Comparison of ENCODE assay signal across 11 cellular contexts in genomic region chr12:49126852-49127763, GRCh38. TPM values are rescaled to one million over a fixed set of nuclear protein-coding genes. Genes with fewer than 3 reads are reported as not detected.
DNase-seq lines count a peak whose midpoint lies in the region; ATAC-seq and TF ChIP-seq lines count a peak whose summit lies in the region.
"Had no signal": no experiment of that assay in that cellular context is flagged by ENCODE, and none has a peak within 500 bp of the region (broad histone marks: within the 10 kb centered on the region; RNA-seq: fewer than 3 reads in every experiment).

No MANE protein-coding gene starts in this region.

- no peaks in the 10 kb centered on the region for H3K9me3 ChIP-seq in CD8-positive, alpha-beta T cell (ENCODE audit: low read length)
- peaks cover 5% of the 10 kb centered on the region; the same call in 1 of the 2 replicates for H3K9me3 ChIP-seq in SJSA1 (replicated peaks)
- H3K9me3 ChIP-seq: adrenal gland had no signal

- H3K9me2 ChIP-seq in GM23338 (ENCODE audit: insufficient read depth) = no peaks in the 10 kb centered on the region; the same call in 1 of the 2 replicates

- no peak overlapping the region for H3K4me2 ChIP-seq in GM23338

- H3K27ac ChIP-seq in CD8-positive, alpha-beta T cell (ENCODE audit: low read depth, low read length) = no peak overlapping the region
- H3K27ac ChIP-seq in GM23338 (ENCODE audit: low read depth) = peak overlapping the region; percentile 78; the same call in 1 of the 2 replicates
- peak overlapping the region; percentile 22; the same call in 1 of the 2 replicates for H3K27ac ChIP-seq in SJSA1
- H3K27ac ChIP-seq: adrenal gland, epithelial cell of prostate had no signal

- no peak for DNase-seq in CD8-positive, alpha-beta T cell
- DNase-seq in GM23338 (ENCODE audit: low spot score) (no peak), SJSA1 (ENCODE audit: low read depth in 1 of 2, low spot score in 2 of 2) (no peak), endothelial cell (ENCODE audit: low spot score) (no peak), cortex of kidney (lab: John Stamatoyannopoulos, UW) (no peak), NCI-H1048 (lab: John Stamatoyannopoulos, UW) (no peak), activated gamma-delta T cell treated with Interleukin-2 at 50 U/mL for 16 hours (no peak)
- DNase-seq in stimulated activated naive CD4-positive, alpha-beta T cell (lab: John Stamatoyannopoulos, UW) = no peak
- DNase-seq: adrenal gland, NCI-H1930 had no signal

- CTCF ChIA-PET in CD8-positive, alpha-beta T cell (lab: Charles Lee) = interaction anchor here (0.6 to 1.8 kb wide), 4 partner anchors 19 to 63 kb away, joined by 3 to 5 read pairs (median 3); no protein-coding TSS in a partner anchor

- ATAC-seq in CD8-positive, alpha-beta T cell = no peak
- no peak for ATAC-seq in GM23338

- H3K4me3 Mint-ChIP-seq in CD8-positive, alpha-beta T cell = no peak overlapping the region
- H3K4me3 Mint-ChIP-seq in GM23338 (no peak overlapping the region), endothelial cell (ENCODE audit: unreplicated experiment) (peak overlapping the region; percentile 72)

- no peaks in the 10 kb centered on the region for H3K27me3 ChIP-seq in CD8-positive, alpha-beta T cell (ENCODE audit: insufficient read depth, low read length)
- no peaks in the 10 kb centered on the region for H3K27me3 ChIP-seq in GM23338 (ENCODE audit: insufficient read depth)
- H3K27me3 ChIP-seq in SJSA1 (replicated peaks) = no peaks in the 10 kb centered on the region; the same call in none of the 2 replicates
- H3K27me3 ChIP-seq: adrenal gland had no signal

- peaks cover 41% of the 10 kb centered on the region for H3K36me3 Mint-ChIP-seq in CD8-positive, alpha-beta T cell
- peaks cover 49% of the 10 kb centered on the region for H3K36me3 Mint-ChIP-seq in GM23338 (ENCODE audit: low read depth)
- H3K36me3 Mint-ChIP-seq in endothelial cell (ENCODE audit: low read depth, unreplicated experiment) = peaks cover 31% of the 10 kb centered on the region

- intact Hi-C loops in CD8-positive, alpha-beta T cell (cut with DNase I, micrococcal nuclease) = no loop called here

- peaks cover 21% of the 10 kb centered on the region for H3K79me2 ChIP-seq in GM23338 (replicated peaks; ENCODE audit: insufficient read depth)

- no peak overlapping the region for H2AFZ ChIP-seq in GM23338

- H3K4me1 ChIP-seq in CD8-positive, alpha-beta T cell (ENCODE audit: insufficient read depth, low read length) = peaks cover 22% of the 10 kb centered on the region
- peaks cover 9% of the 10 kb centered on the region for H3K4me1 ChIP-seq in GM23338 (ENCODE audit: insufficient read depth)
- H3K4me1 ChIP-seq in SJSA1 (replicated peaks) = peaks cover 18% of the 10 kb centered on the region

- POLR2A ChIA-PET in CD8-positive, alpha-beta T cell (lab: Charles Lee) = interaction anchor here (0.6 to 1.2 kb wide), 3 partner anchors 16 to 42 kb away, joined by 3 to 5 read pairs (median 4); partner anchors contain the start of gene LMBR1L

- H3F3A ChIP-seq in GM23338 (replicated peaks; ENCODE audit: low read depth) = peaks cover 40% of the 10 kb centered on the region

- no peak overlapping the region for H3K4me3 ChIP-seq in CD8-positive, alpha-beta T cell (ENCODE audit: low read depth, low read length)
- H3K4me3 ChIP-seq in GM23338 (no peak overlapping the region), SJSA1 (no peak overlapping the region)
- H3K4me3 ChIP-seq: adrenal gland had no signal

- H3K9me3 Mint-ChIP-seq in CD8-positive, alpha-beta T cell = no peaks in the 10 kb centered on the region
- peaks cover 4% of the 10 kb centered on the region; the same call in 1 of the 3 replicates for H3K9me3 Mint-ChIP-seq in GM23338
- no peaks in the 10 kb centered on the region for H3K9me3 Mint-ChIP-seq in endothelial cell (ENCODE audit: unreplicated experiment)

- H3K4me1 Mint-ChIP-seq in CD8-positive, alpha-beta T cell (ENCODE audit: low read depth) = peaks cover 40% of the 10 kb centered on the region
- H3K4me1 Mint-ChIP-seq in GM23338 (peaks cover 21% of the 10 kb centered on the region), endothelial cell (ENCODE audit: unreplicated experiment) (peaks cover 22% of the 10 kb centered on the region)

- TF ChIP-seq CTCF in CD8-positive, alpha-beta T cell (IDR thresholded peaks at IDR 0.05) = no peak
- TF ChIP-seq CTCF in GM23338 (conservative IDR thresholded peaks at IDR 0.05; ENCODE audit: low read depth in 2 of 2) = no peak
- no peak for TF ChIP-seq CTCF in endothelial cell (IDR thresholded peaks at IDR 0.05; ENCODE audit: unreplicated experiment)

- peaks cover 17% of the 10 kb centered on the region for H4K20me1 ChIP-seq in GM23338 (replicated peaks; ENCODE audit: insufficient read depth)

- H3K36me3 ChIP-seq in CD8-positive, alpha-beta T cell (ENCODE audit: insufficient read depth, low read length) = peaks cover 12% of the 10 kb centered on the region
- H3K36me3 ChIP-seq in GM23338 (ENCODE audit: insufficient read depth) (peaks cover 27% of the 10 kb centered on the region), SJSA1 (peaks cover 51% of the 10 kb centered on the region)

- H3K27ac Mint-ChIP-seq in CD8-positive, alpha-beta T cell = peak overlapping the region; percentile 63
- H3K27ac Mint-ChIP-seq in GM23338 (no peak overlapping the region; the same call in 1 of the 2 replicates), endothelial cell (ENCODE audit: unreplicated experiment) (peak overlapping the region; percentile 84)

- no peaks in the 10 kb centered on the region for H3K27me3 Mint-ChIP-seq in CD8-positive, alpha-beta T cell (ENCODE audit: low read depth)
- H3K27me3 Mint-ChIP-seq in GM23338 (ENCODE audit: insufficient read depth, low read depth, poor library complexity) = peaks cover 22% of the 10 kb centered on the region
- H3K27me3 Mint-ChIP-seq in endothelial cell (ENCODE audit: unreplicated experiment) = peaks cover 15% of the 10 kb centered on the region

TF ChIP-seq in GM23338, 12 proteins besides CTCF, POLR2A, EP300 and RAD21:
- TF ChIP-seq POLR2AphosphoS5 (IDR thresholded peaks at IDR 0.05; ENCODE audit: low read depth) = peak; percentile 75
- TF ChIP-seq, protein P1, sequence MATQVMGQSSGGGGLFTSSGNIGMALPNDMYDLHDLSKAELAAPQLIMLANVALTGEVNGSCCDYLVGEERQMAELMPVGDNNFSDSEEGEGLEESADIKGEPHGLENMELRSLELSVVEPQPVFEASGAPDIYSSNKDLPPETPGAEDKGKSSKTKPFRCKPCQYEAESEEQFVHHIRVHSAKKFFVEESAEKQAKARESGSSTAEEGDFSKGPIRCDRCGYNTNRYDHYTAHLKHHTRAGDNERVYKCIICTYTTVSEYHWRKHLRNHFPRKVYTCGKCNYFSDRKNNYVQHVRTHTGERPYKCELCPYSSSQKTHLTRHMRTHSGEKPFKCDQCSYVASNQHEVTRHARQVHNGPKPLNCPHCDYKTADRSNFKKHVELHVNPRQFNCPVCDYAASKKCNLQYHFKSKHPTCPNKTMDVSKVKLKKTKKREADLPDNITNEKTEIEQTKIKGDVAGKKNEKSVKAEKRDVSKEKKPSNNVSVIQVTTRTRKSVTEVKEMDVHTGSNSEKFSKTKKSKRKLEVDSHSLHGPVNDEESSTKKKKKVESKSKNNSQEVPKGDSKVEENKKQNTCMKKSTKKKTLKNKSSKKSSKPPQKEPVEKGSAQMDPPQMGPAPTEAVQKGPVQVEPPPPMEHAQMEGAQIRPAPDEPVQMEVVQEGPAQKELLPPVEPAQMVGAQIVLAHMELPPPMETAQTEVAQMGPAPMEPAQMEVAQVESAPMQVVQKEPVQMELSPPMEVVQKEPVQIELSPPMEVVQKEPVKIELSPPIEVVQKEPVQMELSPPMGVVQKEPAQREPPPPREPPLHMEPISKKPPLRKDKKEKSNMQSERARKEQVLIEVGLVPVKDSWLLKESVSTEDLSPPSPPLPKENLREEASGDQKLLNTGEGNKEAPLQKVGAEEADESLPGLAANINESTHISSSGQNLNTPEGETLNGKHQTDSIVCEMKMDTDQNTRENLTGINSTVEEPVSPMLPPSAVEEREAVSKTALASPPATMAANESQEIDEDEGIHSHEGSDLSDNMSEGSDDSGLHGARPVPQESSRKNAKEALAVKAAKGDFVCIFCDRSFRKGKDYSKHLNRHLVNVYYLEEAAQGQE (IDR thresholded peaks at IDR 0.05; ENCODE audit: unreplicated experiment) = no peak
- TF ChIP-seq STAT1 (IDR thresholded peaks at IDR 0.05; ENCODE audit: unreplicated experiment) = no peak

RNA-seq across cellular contexts. Expression of gene TUBA1B, which starts 4.1 kb away (rescaled TPM):
- 100 to 1,000 TPM; 103 to 105 TPM for total RNA-seq in CD8-positive, alpha-beta T cell
- 2,341 and 2,718 TPM in 2 replicates for total RNA-seq in GM23338 (2014; rRNA removed; shearing (Covaris generic))
- polyA plus RNA-seq in GM23338 (2016; fragmentation: Nextera tagmentation; extraction: Ambion mirVana) = 1,008 and 1,116 TPM in 2 replicates
- total RNA-seq in SJSA1 (2014; rRNA removed; shearing (Covaris generic)) = 4,389 and 5,186 TPM in 2 replicates
- 915 TPM for total RNA-seq in endothelial cell (ENCODE audit: unreplicated experiment)

RNA-seq across cellular contexts. Expression of gene LMBR1L, which starts 16.5 kb away (rescaled TPM):
- 100 to 1,000 TPM; 464 to 497 TPM for total RNA-seq in CD8-positive, alpha-beta T cell
- 33.9 and 57.0 TPM in 2 replicates for total RNA-seq in GM23338 (2014; rRNA removed; shearing (Covaris generic))
- polyA plus RNA-seq in GM23338 (2016; fragmentation: Nextera tagmentation; extraction: Ambion mirVana) = 19.8 and 24.3 TPM in 2 replicates
- total RNA-seq in SJSA1 (2014; rRNA removed; shearing (Covaris generic)) = 9.0 and 16.0 TPM in 2 replicates
- total RNA-seq in endothelial cell (ENCODE audit: unreplicated experiment) = 175 TPM

RNA-seq across cellular contexts. Expression of gene DHH, which starts 32.5 kb away (rescaled TPM):
- total RNA-seq in CD8-positive, alpha-beta T cell = under 1 TPM; 0.71 to 0.78 TPM
- not detected in 2 replicates for total RNA-seq in GM23338 (2014; rRNA removed; shearing (Covaris generic))
- polyA plus RNA-seq in GM23338 (2016; fragmentation: Nextera tagmentation; extraction: Ambion mirVana) = 0.09 TPM in 1 of 2 replicates, not detected in the other
- not detected in 2 replicates for total RNA-seq in SJSA1 (2014; rRNA removed; shearing (Covaris generic))
- total RNA-seq in endothelial cell (ENCODE audit: unreplicated experiment) = 0.46 TPM

RNA-seq across cellular contexts. Expression of gene RHEBL1, which starts 57.3 kb away (rescaled TPM):
- total RNA-seq in CD8-positive, alpha-beta T cell = 1 to 10 TPM; 4.7 to 5.6 TPM
- total RNA-seq in GM23338 (2014; rRNA removed; shearing (Covaris generic)) = 6.7 and 11.8 TPM in 2 replicates
- 9.4 and 10.7 TPM in 2 replicates for polyA plus RNA-seq in GM23338 (2016; fragmentation: Nextera tagmentation; extraction: Ambion mirVana)
- total RNA-seq in SJSA1 (2014; rRNA removed; shearing (Covaris generic)) = 0.34 and 2.5 TPM in 2 replicates
- 3.2 TPM for total RNA-seq in endothelial cell (ENCODE audit: unreplicated experiment)
